In genomic region chr21:25842925-25843324, GRCh38 we compare ENCODE assay signal across 14 cellular contexts.
A peak's percentile ranks its signal among the peaks of the same experiment; 100 is the strongest.
DNase-seq lines count a peak whose midpoint lies in the region; ATAC-seq and TF ChIP-seq lines count a peak whose summit lies in the region.
"Had no signal": no experiment of that assay in that cellular context is flagged by ENCODE, and none has a peak within 500 bp of the region (broad histone marks: within the 10 kb centered on the region; RNA-seq: fewer than 3 reads in every experiment).

No MANE protein-coding gene starts in this region.

- H3K36me3 ChIP-seq in right lobe of liver: no peaks in the 10 kb centered on the region
- H3K36me3 ChIP-seq: BE2C had no signal

- TF ChIP-seq CTCF in dorsolateral prefrontal cortex (IDR thresholded peaks at IDR 0.05 in 54 of 56, conservative IDR thresholded peaks at IDR 0.05 in 2 of 56; ENCODE audit: low read depth in 1 of 56, partially characterized antibody in 56 of 56): no peak
- TF ChIP-seq CTCF in right lobe of liver (IDR thresholded peaks at IDR 0.05): no peak

- peak; percentile 46 for DNase-seq in amniotic epithelial cell (ENCODE audit: low read depth)
- peak in 1 of 10 donors; percentile 28 for DNase-seq in dorsolateral prefrontal cortex
- peak; percentile 5 for DNase-seq in midbrain (lab: John Stamatoyannopoulos, UW)
- DNase-seq in stimulated activated naive B cell treated with anti-CD40 and anti-IgM and Interleukin-4, amounts not matched to agents 10 μg/mL and 1 μg/mL and 100 μg/mL, for 72 hours: no peak
- no peak for DNase-seq in NOMO-1 treated with dmso at 0.1 percent for 144 hours (lab: John Stamatoyannopoulos, UW; ENCODE audit: unreplicated experiment)
- no peak for DNase-seq in activated T-helper 2 cell treated with anti-CD3 and anti-CD28 coated beads, Interferon-gamma antibody, Interleukin-2, Interleukin-4, amounts not matched to agents 10 μg/mL and 5 μg/mL and 100 μg/mL, durations not matched to agents 14 hours and 24 hours and 36 hours (ENCODE audit: low spot score)
- DNase-seq in foreskin melanocyte: no peak
- DNase-seq in right lobe of liver: no peak
- DNase-seq: BE2C; CD4-positive, alpha-beta memory T cell; DMS79 treated with DMSO at 0.1 percent for 48 hours; EL had no signal

- no peak overlapping the region for H3K4me3 Mint-ChIP-seq in stimulated activated naive B cell treated with anti-CD40 and anti-IgM and Interleukin-4, amounts not matched to agents 10 μg/mL and 1 μg/mL and 100 μg/mL, for 72 hours
- H3K4me3 Mint-ChIP-seq in activated T-helper 2 cell treated with anti-CD3 and anti-CD28 coated beads, Interferon-gamma antibody, Interleukin-2, Interleukin-4, amounts not matched to agents 10 μg/mL and 5 μg/mL and 100 μg/mL, durations not matched to agents 14 hours and 24 hours and 36 hours (ENCODE audit: low read depth): no peak overlapping the region
- H3K4me3 Mint-ChIP-seq: CD4-positive, alpha-beta memory T cell had no signal

- no peak for ATAC-seq in stimulated activated naive B cell treated with anti-CD40 and anti-IgM and Interleukin-4, amounts not matched to agents 10 μg/mL and 1 μg/mL and 100 μg/mL, for 72 hours (replicated peaks)
- ATAC-seq in right lobe of liver: no peak
- ATAC-seq: HCT116 had no signal

- 50% methylated on average over 2 of the region's 3 CpGs for WGBS in right lobe of liver (ENCODE audit: insufficient coverage, low coverage, low lambda C conversion rate, missing lambda C conversion rate)

- H3K27me3 Mint-ChIP-seq in stimulated activated naive B cell treated with anti-CD40 and anti-IgM and Interleukin-4, amounts not matched to agents 10 μg/mL and 1 μg/mL and 100 μg/mL, for 72 hours: no peaks in the 10 kb centered on the region
- no peaks in the 10 kb centered on the region for H3K27me3 Mint-ChIP-seq in activated T-helper 2 cell treated with anti-CD3 and anti-CD28 coated beads, Interferon-gamma antibody, Interleukin-2, Interleukin-4, amounts not matched to agents 10 μg/mL and 5 μg/mL and 100 μg/mL, durations not matched to agents 14 hours and 24 hours and 36 hours (ENCODE audit: low read depth)

- peaks cover 5 to 11% of the 10 kb centered on the region in 2 donors for H3K36me3 Mint-ChIP-seq in stimulated activated naive B cell treated with anti-CD40 and anti-IgM and Interleukin-4, amounts not matched to agents 10 μg/mL and 1 μg/mL and 100 μg/mL, for 72 hours
- no peaks in the 10 kb centered on the region for H3K36me3 Mint-ChIP-seq in activated T-helper 2 cell treated with anti-CD3 and anti-CD28 coated beads, Interferon-gamma antibody, Interleukin-2, Interleukin-4, amounts not matched to agents 10 μg/mL and 5 μg/mL and 100 μg/mL, durations not matched to agents 14 hours and 24 hours and 36 hours (ENCODE audit: low read depth)
- H3K36me3 Mint-ChIP-seq: CD4-positive, alpha-beta memory T cell had no signal

- H3K27me3 ChIP-seq in dorsolateral prefrontal cortex (no peaks in the 10 kb centered on the region), right lobe of liver (no peaks in the 10 kb centered on the region)

- H3K27ac Mint-ChIP-seq in stimulated activated naive B cell treated with anti-CD40 and anti-IgM and Interleukin-4, amounts not matched to agents 10 μg/mL and 1 μg/mL and 100 μg/mL, for 72 hours: peak overlapping the region; percentile 4
- H3K27ac Mint-ChIP-seq in activated T-helper 2 cell treated with anti-CD3 and anti-CD28 coated beads, Interferon-gamma antibody, Interleukin-2, Interleukin-4, amounts not matched to agents 10 μg/mL and 5 μg/mL and 100 μg/mL, durations not matched to agents 14 hours and 24 hours and 36 hours: no peak overlapping the region
- H3K27ac Mint-ChIP-seq: CD4-positive, alpha-beta memory T cell had no signal

- no peaks in the 10 kb centered on the region for H3K4me1 ChIP-seq in right lobe of liver
- H3K4me1 ChIP-seq: BE2C had no signal

- peaks cover 19 to 23% of the 10 kb centered on the region in 2 donors for H3K9me3 Mint-ChIP-seq in stimulated activated naive B cell treated with anti-CD40 and anti-IgM and Interleukin-4, amounts not matched to agents 10 μg/mL and 1 μg/mL and 100 μg/mL, for 72 hours
- H3K9me3 Mint-ChIP-seq in activated T-helper 2 cell treated with anti-CD3 and anti-CD28 coated beads, Interferon-gamma antibody, Interleukin-2, Interleukin-4, amounts not matched to agents 10 μg/mL and 5 μg/mL and 100 μg/mL, durations not matched to agents 14 hours and 24 hours and 36 hours: peaks cover 5% of the 10 kb centered on the region

- no peaks in the 10 kb centered on the region for H3K9me3 ChIP-seq in right lobe of liver
- H3K9me3 ChIP-seq: BE2C had no signal

- peaks cover 8 to 13% of the 10 kb centered on the region in 2 donors for H3K4me1 Mint-ChIP-seq in stimulated activated naive B cell treated with anti-CD40 and anti-IgM and Interleukin-4, amounts not matched to agents 10 μg/mL and 1 μg/mL and 100 μg/mL, for 72 hours
- H3K4me1 Mint-ChIP-seq in activated T-helper 2 cell treated with anti-CD3 and anti-CD28 coated beads, Interferon-gamma antibody, Interleukin-2, Interleukin-4, amounts not matched to agents 10 μg/mL and 5 μg/mL and 100 μg/mL, durations not matched to agents 14 hours and 24 hours and 36 hours (ENCODE audit: low read depth): peaks cover 2% of the 10 kb centered on the region

- no peak for TF ChIP-seq POLR2A in right lobe of liver (IDR thresholded peaks at IDR 0.05)

- intact Hi-C loops in dorsolateral prefrontal cortex (cut with DNase I) (no loop called here), right lobe of liver (cut with DNase I) (no loop called here)
- intact Hi-C loops in activated T-helper 2 cell treated with anti-CD3 and anti-CD28 coated beads, Interferon-gamma antibody, Interleukin-2, Interleukin-4, amounts not matched to agents 10 μg/mL and 5 μg/mL and 100 μg/mL, durations not matched to agents 14 hours and 24 hours and 36 hours (cut with micrococcal nuclease): no loop called here

- peak overlapping the region in 52 of 59 donors; percentile 4 to 89 (median 68) for H3K27ac ChIP-seq in dorsolateral prefrontal cortex
- no peak overlapping the region for H3K27ac ChIP-seq in right lobe of liver
- H3K27ac ChIP-seq: C4-2B had no signal

- no peak overlapping the region for H3K4me3 ChIP-seq in dorsolateral prefrontal cortex
- no peak overlapping the region for H3K4me3 ChIP-seq in right lobe of liver

Comparison
In these comparisons a context has a peak if more than half of its experiments do, and no peak if none do; other contexts are left out.
1. DNase-seq: peak in amniotic epithelial cell (single experiment) and midbrain (single experiment); none in stimulated activated naive B cell treated with anti-CD40 and anti-IgM and Interleukin-4, amounts not matched to agents 10 μg/mL and 1 μg/mL and 100 μg/mL, for 72 hours (single experiment), NOMO-1 treated with dmso at 0.1 percent for 144 hours (single experiment), activated T-helper 2 cell treated with anti-CD3 and anti-CD28 coated beads, Interferon-gamma antibody, Interleukin-2, Interleukin-4, amounts not matched to agents 10 μg/mL and 5 μg/mL and 100 μg/mL, durations not matched to agents 14 hours and 24 hours and 36 hours (single experiment), foreskin melanocyte (single experiment) and right lobe of liver (0 of 3).
2. H3K27ac ChIP-seq: peak in dorsolateral prefrontal cortex (52 of 59); none in right lobe of liver (0 of 3).